Comparison of ENCODE assay signal across 19 cellular contexts in genomic region chr2:69547984-69548715, GRCh38.
A peak's percentile ranks its signal among the peaks of the same experiment; 100 is the strongest.
DNase-seq lines count a peak whose midpoint lies in the region; ATAC-seq, FAIRE-seq and TF ChIP-seq lines count a peak whose summit lies in the region.
"Had no signal": no experiment of that assay in that cellular context is flagged by ENCODE, and none has a peak within 500 bp of the region (broad histone marks: within the 10 kb centered on the region; RNA-seq: fewer than 3 reads in every experiment).

No MANE protein-coding gene starts in this region.

- peaks cover 9% of the 10 kb centered on the region for H3K9me3 Mint-ChIP-seq in activated CD8-positive, alpha-beta T cell treated with anti-CD3 and anti-CD28 coated beads for 36 hours
- peaks cover 7% of the 10 kb centered on the region for H3K9me3 Mint-ChIP-seq in activated CD8-positive, alpha-beta T cell treated with anti-CD3 and anti-CD28 coated beads, Interleukin-2, amount 10 ng/mL, durations not matched to agents 7 days and 5 days (ENCODE audit: insufficient read depth)
- no peaks in the 10 kb centered on the region for H3K9me3 Mint-ChIP-seq in astrocyte (ENCODE audit: unreplicated experiment)

- WGBS in mesenchymal stem cell, result 99% methylated on average over 1 of the region's 2 CpGs

- no peak overlapping the region for H3K14ac ChIP-seq in mesenchymal stem cell (ENCODE audit: low read length in 2 of 2)

- H3K4ac ChIP-seq in mesenchymal stem cell (ENCODE audit: low read depth in 1 of 2, low read length in 2 of 2), result no peak overlapping the region

- H2AFZ ChIP-seq in astrocyte (ENCODE audit: low read depth, low read length) (no peak overlapping the region), mesenchymal stem cell (ENCODE audit: low read depth, low read length) (no peak overlapping the region)
- H2AFZ ChIP-seq: neural progenitor cell had no signal

- no peak overlapping the region for H2BK12ac ChIP-seq in mesenchymal stem cell (ENCODE audit: low read length in 2 of 2)

- no peak overlapping the region for H3K18ac ChIP-seq in mesenchymal stem cell (ENCODE audit: low read depth in 1 of 2, low read length in 2 of 2)

- H4K91ac ChIP-seq in mesenchymal stem cell (ENCODE audit: low read length), result no peak overlapping the region

- H3K4me1 Mint-ChIP-seq in activated CD8-positive, alpha-beta T cell treated with anti-CD3 and anti-CD28 coated beads for 36 hours (ENCODE audit: low read depth), result peaks cover 57% of the 10 kb centered on the region
- peaks cover 5% of the 10 kb centered on the region for H3K4me1 Mint-ChIP-seq in activated CD8-positive, alpha-beta T cell treated with anti-CD3 and anti-CD28 coated beads, Interleukin-2, amount 10 ng/mL, durations not matched to agents 7 days and 5 days (ENCODE audit: low read depth)
- peaks cover 9% of the 10 kb centered on the region for H3K4me1 Mint-ChIP-seq in astrocyte (ENCODE audit: low read depth, unreplicated experiment)
- H3K4me1 Mint-ChIP-seq: mesothelial cell of epicardium, neural progenitor cell had no signal

- no peaks in the 10 kb centered on the region for H3K27me3 Mint-ChIP-seq in activated CD8-positive, alpha-beta T cell treated with anti-CD3 and anti-CD28 coated beads for 36 hours
- no peaks in the 10 kb centered on the region for H3K27me3 Mint-ChIP-seq in activated CD8-positive, alpha-beta T cell treated with anti-CD3 and anti-CD28 coated beads, Interleukin-2, amount 10 ng/mL, durations not matched to agents 7 days and 5 days (ENCODE audit: low read depth)
- no peaks in the 10 kb centered on the region for H3K27me3 Mint-ChIP-seq in astrocyte (ENCODE audit: low read depth, unreplicated experiment)

- H3K9me3 ChIP-seq in HEK293 (ENCODE audit: control insufficient read depth, insufficient read depth, low read depth, low read length) (no peaks in the 10 kb centered on the region), astrocyte (ENCODE audit: insufficient read depth, low read depth, low read length) (no peaks in the 10 kb centered on the region), mesenchymal stem cell (ENCODE audit: control insufficient read depth, low read length) (peaks cover 4% of the 10 kb centered on the region)

- no peak overlapping the region for H2BK5ac ChIP-seq in mesenchymal stem cell (ENCODE audit: low read depth, low read length, poor library complexity, severe bottlenecking)

- peak; percentile 18 for TF ChIP-seq CTCF in activated CD8-positive, alpha-beta T cell treated with anti-CD3 and anti-CD28 coated beads for 36 hours (IDR thresholded peaks at IDR 0.05)
- TF ChIP-seq CTCF in HEK293 (tag by site-specific recombination; IDR thresholded peaks at IDR 0.05) (no peak), astrocyte (IDR thresholded peaks at IDR 0.05; ENCODE audit: insufficient read depth, low read depth, low read length) (no peak)

- H4K8ac ChIP-seq in mesenchymal stem cell (ENCODE audit: low read length), result no peak overlapping the region

- H3K4me3 Mint-ChIP-seq in activated CD8-positive, alpha-beta T cell treated with anti-CD3 and anti-CD28 coated beads for 36 hours, result no peak overlapping the region
- H3K4me3 Mint-ChIP-seq in activated CD8-positive, alpha-beta T cell treated with anti-CD3 and anti-CD28 coated beads, Interleukin-2, amount 10 ng/mL, durations not matched to agents 7 days and 5 days, result no peak overlapping the region
- no peak overlapping the region for H3K4me3 Mint-ChIP-seq in astrocyte (ENCODE audit: unreplicated experiment)
- H3K4me3 Mint-ChIP-seq: mesothelial cell of epicardium, neural progenitor cell had no signal

- H3K36me3 ChIP-seq in HEK293 (ENCODE audit: control insufficient read depth in 2 of 2, insufficient read depth in 1 of 2, low read length in 2 of 2) (peaks cover 0 to 7% of the 10 kb centered on the region in 2 experiments; a peak in 2 of 3 replicates), astrocyte (ENCODE audit: insufficient read depth, low read length) (peaks cover 5% of the 10 kb centered on the region), mesenchymal stem cell (ENCODE audit: control insufficient read depth in 1 of 2, insufficient read depth in 2 of 2, low read depth in 1 of 2, low read length in 2 of 2) (peaks cover 2 to 23% of the 10 kb centered on the region in 2 experiments)
- H3K36me3 ChIP-seq: neural progenitor cell had no signal

- peak overlapping the region; percentile 37 for H3K27ac Mint-ChIP-seq in activated CD8-positive, alpha-beta T cell treated with anti-CD3 and anti-CD28 coated beads for 36 hours
- no peak overlapping the region for H3K27ac Mint-ChIP-seq in activated CD8-positive, alpha-beta T cell treated with anti-CD3 and anti-CD28 coated beads, Interleukin-2, amount 10 ng/mL, durations not matched to agents 7 days and 5 days
- H3K27ac Mint-ChIP-seq in astrocyte (ENCODE audit: unreplicated experiment), result peak overlapping the region; percentile 18
- H3K27ac Mint-ChIP-seq: mesothelial cell of epicardium, neural progenitor cell had no signal

- no peak overlapping the region for H3K9ac ChIP-seq in astrocyte (ENCODE audit: low read length)
- peak overlapping the region; percentile 35 for H3K9ac ChIP-seq in mesenchymal stem cell (ENCODE audit: low read length)
- H3K9ac ChIP-seq: neural progenitor cell had no signal

- H3K79me1 ChIP-seq in mesenchymal stem cell (replicated peaks; ENCODE audit: low read length, poor library complexity, severe bottlenecking), result peaks cover 19% of the 10 kb centered on the region

- no peak overlapping the region for H2AK5ac ChIP-seq in mesenchymal stem cell (ENCODE audit: low read length, severe bottlenecking)

- H4K20me1 ChIP-seq in astrocyte (ENCODE audit: insufficient read depth, low read length), result peaks cover 44% of the 10 kb centered on the region

- POLR2A ChIA-PET in activated CD8-positive, alpha-beta T cell treated with anti-CD3 and anti-CD28 coated beads for 36 hours (lab: Charles Lee), result interaction anchor here (1.4 kb wide), 1 partner anchor 34 kb away, joined by 3 read pairs; no protein-coding TSS in a partner anchor
- POLR2A ChIA-PET in activated CD8-positive, alpha-beta T cell treated with anti-CD3 and anti-CD28 coated beads, Interleukin-2, amount 10 ng/mL, durations not matched to agents 7 days and 5 days (lab: Charles Lee), result no interaction called here
- POLR2A ChIA-PET in HEK293 (lab: Yijun Ruan, JAX), result no interaction called here

- H3K27ac ChIP-seq in HEK293 (ENCODE audit: extremely low read depth, low read depth, low read length) (no peak overlapping the region), astrocyte (ENCODE audit: low read depth, low read length) (no peak overlapping the region), mesenchymal stem cell (ENCODE audit: low read length, poor library complexity, severe bottlenecking) (no peak overlapping the region)
- H3K27ac ChIP-seq: A549, C4-2B, neural progenitor cell had no signal

- intact Hi-C loops in activated CD8-positive, alpha-beta T cell treated with anti-CD3 and anti-CD28 coated beads for 36 hours (cut with micrococcal nuclease), result no loop called here

- H3K27me3 ChIP-seq in astrocyte (ENCODE audit: insufficient read depth, low read length) (no peaks in the 10 kb centered on the region), mesenchymal stem cell (ENCODE audit: control insufficient read depth in 1 of 2, insufficient read depth in 1 of 2, low read length in 2 of 2) (no peaks in the 10 kb centered on the region)
- H3K27me3 ChIP-seq: neural progenitor cell had no signal

- H2BK15ac ChIP-seq in mesenchymal stem cell (ENCODE audit: low read depth, poor library complexity, severe bottlenecking), result no peak overlapping the region

- H3K79me2 ChIP-seq in astrocyte (ENCODE audit: insufficient read depth, low read length), result peaks cover 46% of the 10 kb centered on the region

- H3K4me2 ChIP-seq in astrocyte (ENCODE audit: low read length), result no peak overlapping the region
- no peak overlapping the region for H3K4me2 ChIP-seq in mesenchymal stem cell (ENCODE audit: low read length, poor library complexity, severe bottlenecking)
- H3K4me2 ChIP-seq: A549, neural progenitor cell had no signal

- CTCF ChIA-PET in activated CD8-positive, alpha-beta T cell treated with anti-CD3 and anti-CD28 coated beads for 36 hours (lab: Charles Lee), result interaction anchor here (0.9 kb wide), 1 partner anchor 17 kb away, joined by 3 read pairs; no protein-coding TSS in a partner anchor
- CTCF ChIA-PET in activated CD8-positive, alpha-beta T cell treated with anti-CD3 and anti-CD28 coated beads, Interleukin-2, amount 10 ng/mL, durations not matched to agents 7 days and 5 days (lab: Charles Lee), result interaction anchor here (0.8 to 4.3 kb wide), 2 partner anchors 17 to 177 kb away, joined by 3 to 34 read pairs; no protein-coding TSS in a partner anchor
- CTCF ChIA-PET in HEK293 (lab: Yijun Ruan, JAX), result interaction anchor here (2.5 kb wide), 1 partner anchor 17 kb away, joined by 16 read pairs; no protein-coding TSS in a partner anchor

- DNase-seq in activated CD8-positive, alpha-beta T cell treated with anti-CD3 and anti-CD28 coated beads for 36 hours, result no peak
- DNase-seq in activated CD8-positive, alpha-beta T cell treated with anti-CD3 and anti-CD28 coated beads, Interleukin-2, amount 10 ng/mL, durations not matched to agents 7 days and 5 days, result no peak
- DNase-seq in astrocyte (ENCODE audit: low read depth) (no peak), mesenchymal stem cell (peak; percentile 47), NCI-H146 treated with DMSO at 0.1 percent for 48 hours (lab: John Stamatoyannopoulos, UW; ENCODE audit: unreplicated experiment) (no peak)
- DNase-seq: activated CD4-positive, alpha-beta T cell treated with anti-CD3 and anti-CD28 coated beads, Interleukin-2, amount 50 U/mL, for 4 hours; left colon; NCI-H1694; NCI-H2227 treated with DMSO at 0.1 percent for 48 hours had no signal

- no peak for FAIRE-seq in astrocyte (lab: Jason Lieb, UNC)
- FAIRE-seq: A549, frontal cortex had no signal

- H3K4me1 ChIP-seq in HEK293 (ENCODE audit: control insufficient read depth, insufficient read depth, low read length) (no peaks in the 10 kb centered on the region), astrocyte (ENCODE audit: insufficient read depth, low read length) (no peaks in the 10 kb centered on the region), mesenchymal stem cell (ENCODE audit: control insufficient read depth, insufficient read depth, low read depth, low read length) (no peaks in the 10 kb centered on the region)
- H3K4me1 ChIP-seq: neural progenitor cell had no signal

- no peak overlapping the region for H2BK120ac ChIP-seq in mesenchymal stem cell (ENCODE audit: low read depth, low read length)

- no peak for ATAC-seq in activated CD8-positive, alpha-beta T cell treated with anti-CD3 and anti-CD28 coated beads for 36 hours
- ATAC-seq in activated CD8-positive, alpha-beta T cell treated with anti-CD3 and anti-CD28 coated beads, Interleukin-2, amount 10 ng/mL, durations not matched to agents 7 days and 5 days, result no peak
- ATAC-seq in GM18907 (IDR thresholded peaks at IDR 0.05; ENCODE audit: unreplicated experiment), result no peak
- no peak for ATAC-seq in HG03469 (IDR thresholded peaks at IDR 0.05; ENCODE audit: unreplicated experiment)
- ATAC-seq: A549, left colon, Panc1, SK-N-SH treated with all-trans-retinoic acid at 6 μM for 48 hours had no signal

- H3K36me3 Mint-ChIP-seq in activated CD8-positive, alpha-beta T cell treated with anti-CD3 and anti-CD28 coated beads for 36 hours (ENCODE audit: low read depth), result peaks cover 60% of the 10 kb centered on the region
- H3K36me3 Mint-ChIP-seq in activated CD8-positive, alpha-beta T cell treated with anti-CD3 and anti-CD28 coated beads, Interleukin-2, amount 10 ng/mL, durations not matched to agents 7 days and 5 days (ENCODE audit: low read depth), result peaks cover 70% of the 10 kb centered on the region
- peaks cover 10% of the 10 kb centered on the region for H3K36me3 Mint-ChIP-seq in astrocyte (ENCODE audit: low read depth, unreplicated experiment)

- no peak overlapping the region for H3K4me3 ChIP-seq in HEK293 (ENCODE audit: low read depth, low read length)
- H3K4me3 ChIP-seq in astrocyte (ENCODE audit: insufficient read depth, low read depth, low read length), result no peak overlapping the region
- no peak overlapping the region for H3K4me3 ChIP-seq in mesenchymal stem cell (ENCODE audit: insufficient read depth in 1 of 2, low read depth in 1 of 2, low read length in 2 of 2)
- H3K4me3 ChIP-seq: A549, neural progenitor cell had no signal

- no peak overlapping the region for H3K23ac ChIP-seq in mesenchymal stem cell (ENCODE audit: low read length in 2 of 2)
